30 cellular contexts compared by ENCODE assay signal in genomic region chr6:47599512-47599911, GRCh38.
"Had no signal": no experiment of that assay in that cellular context is flagged by ENCODE, and none has a peak within 500 bp of the region (broad histone marks: within the 10 kb centered on the region; RNA-seq: fewer than 3 reads in every experiment).

No MANE protein-coding gene starts in this region.

- H3K9me3 Mint-ChIP-seq: activated CD4-positive, alpha-beta T cell treated with anti-CD3 and anti-CD28 coated beads, Interleukin-2, amount 10 ng/mL, durations not matched to agents 7 days and 5 days; activated CD8-positive, alpha-beta T cell treated with anti-CD3 and anti-CD28 coated beads for 36 hours; activated T-cell treated with anti-CD3 and anti-CD28 coated beads, Interleukin-2, amount 50 U/mL, for 4 hours; activated T-helper 17 cell treated with anti-CD3 and anti-CD28 coated beads, Interleukin-2, amount 50 U/mL, for 72 hours; T-cell; T-helper 1 cell treated with Interleukin-12 subunit alpha and Interleukin-12 subunit beta and Interleukin-4 antibody, amounts not matched to agents 30 μg/mL and 1 μg/mL, for 36 hours had no signal

- H3K4me1 Mint-ChIP-seq: activated T-helper 17 cell treated with anti-CD3 and anti-CD28 coated beads, Interleukin-2, amount 50 U/mL, for 72 hours; T-cell; WTC11 had no signal

- ATAC-seq: activated CD8-positive, alpha-beta T cell treated with anti-CD3 and anti-CD28 coated beads for 36 hours; activated T-cell treated with anti-CD3 and anti-CD28 coated beads, Interleukin-2, amount 50 U/mL, for 4 hours; activated T-helper 17 cell treated with anti-CD3 and anti-CD28 coated beads, Interleukin-2, amount 50 U/mL, for 72 hours; body of pancreas; gastroesophageal sphincter; heart right ventricle; T-cell; WTC11 had no signal

- H3K27ac ChIP-seq: body of pancreas, colonic mucosa, epithelial cell of prostate, esophagus squamous epithelium, gastroesophageal sphincter, VCaP had no signal

- H3K9me3 ChIP-seq: body of pancreas, colonic mucosa, esophagus squamous epithelium, gastroesophageal sphincter, heart right ventricle had no signal

- H3K27me3 ChIP-seq: body of pancreas, colonic mucosa, esophagus squamous epithelium, gastroesophageal sphincter, heart right ventricle had no signal

- H3K36me3 ChIP-seq: colonic mucosa had no signal

- H3K4me1 ChIP-seq: colonic mucosa, gastroesophageal sphincter had no signal

- H3K27ac Mint-ChIP-seq: activated CD4-positive, alpha-beta T cell treated with anti-CD3 and anti-CD28 coated beads, Interleukin-2, amount 10 ng/mL, durations not matched to agents 7 days and 5 days; activated CD8-positive, alpha-beta T cell treated with anti-CD3 and anti-CD28 coated beads for 36 hours; activated naive CD8-positive, alpha-beta T cell; activated T-helper 17 cell treated with anti-CD3 and anti-CD28 coated beads, Interleukin-2, amount 50 U/mL, for 72 hours; T-cell; T-helper 1 cell treated with Interleukin-12 subunit alpha and Interleukin-12 subunit beta and Interleukin-4 antibody, amounts not matched to agents 30 μg/mL and 1 μg/mL, for 36 hours; WTC11 had no signal

- H3K27me3 Mint-ChIP-seq: activated CD4-positive, alpha-beta T cell treated with anti-CD3 and anti-CD28 coated beads, Interleukin-2, amount 10 ng/mL, durations not matched to agents 7 days and 5 days; activated CD8-positive, alpha-beta T cell treated with anti-CD3 and anti-CD28 coated beads for 36 hours; activated naive CD8-positive, alpha-beta T cell; activated T-helper 17 cell treated with anti-CD3 and anti-CD28 coated beads, Interleukin-2, amount 50 U/mL, for 72 hours; T-cell had no signal

- DNase-seq: activated CD4-positive, alpha-beta T cell treated with anti-CD3 and anti-CD28 coated beads for 1 hour; activated CD4-positive, alpha-beta T cell treated with anti-CD3 and anti-CD28 coated beads for 4 hours; activated CD4-positive, alpha-beta T cell treated with anti-CD3 and anti-CD28 coated beads, Interleukin-2, amount 10 ng/mL, durations not matched to agents 7 days and 5 days; activated CD4-positive, alpha-beta T cell treated with anti-CD3 and anti-CD28 coated beads, Interleukin-2, amount 50 U/mL, for 4 hours; activated CD8-positive, alpha-beta memory T cell treated with anti-CD3 and anti-CD28 coated beads for 24 hours; activated CD8-positive, alpha-beta T cell treated with anti-CD3 and anti-CD28 coated beads for 36 hours; activated effector memory CD4-positive, alpha-beta T cell treated with Interleukin-2 at 50 U/mL for 16 hours; activated gamma-delta T cell treated with Interleukin-2 at 50 U/mL for 16 hours; activated naive CD4-positive, alpha-beta T cell treated with anti-CD3 and anti-CD28 coated beads, Interleukin-2, amount 50 U/mL, for 16 hours; activated naive CD4-positive, alpha-beta T cell treated with Interleukin-2 at 50 U/mL for 16 hours; activated T-cell treated with anti-CD3 and anti-CD28 coated beads, Interleukin-2, amount 50 U/mL, for 4 hours; amniotic stem cell; aorta; body of pancreas; caudate nucleus; cerebellar nuclear complex; colonic mucosa; effector CD8-positive, alpha-beta T cell; esophagus squamous epithelium; foreskin melanocyte; heart right ventricle; T-cell; T1000 had no signal

- H3K4me3 ChIP-seq: body of pancreas, colonic mucosa, esophagus squamous epithelium, gastroesophageal sphincter, heart right ventricle had no signal

- H3K4me3 Mint-ChIP-seq: activated CD4-positive, alpha-beta T cell treated with anti-CD3 and anti-CD28 coated beads, Interleukin-2, amount 10 ng/mL, durations not matched to agents 7 days and 5 days; activated CD8-positive, alpha-beta T cell treated with anti-CD3 and anti-CD28 coated beads for 36 hours; activated naive CD8-positive, alpha-beta T cell; activated T-cell treated with anti-CD3 and anti-CD28 coated beads, Interleukin-2, amount 50 U/mL, for 4 hours; activated T-helper 17 cell treated with anti-CD3 and anti-CD28 coated beads, Interleukin-2, amount 50 U/mL, for 72 hours; T-cell; T-helper 1 cell treated with Interleukin-12 subunit alpha and Interleukin-12 subunit beta and Interleukin-4 antibody, amounts not matched to agents 30 μg/mL and 1 μg/mL, for 36 hours; WTC11 had no signal
